Comparison of ENCODE assay signal across 24 cellular contexts in the genomic region with DNA sequence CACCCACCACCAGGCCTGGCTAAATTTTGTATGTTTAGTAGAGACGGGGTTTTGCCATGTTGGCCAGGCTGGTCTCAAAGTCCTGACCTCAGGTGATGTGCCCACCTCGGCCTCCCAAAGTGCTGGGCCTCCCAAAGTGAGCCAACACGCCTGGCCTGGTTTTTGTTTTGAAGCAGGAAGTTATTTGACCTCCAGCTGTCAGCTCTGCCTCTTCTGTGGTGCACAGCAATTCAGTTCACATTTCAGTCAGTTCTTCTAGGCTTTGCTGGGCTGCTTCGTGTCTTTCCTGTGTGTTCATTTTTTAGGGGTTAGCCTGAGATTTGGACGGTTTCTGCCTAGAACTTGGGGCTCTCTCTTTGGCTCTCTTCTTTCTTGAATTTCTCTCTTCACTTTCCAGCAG. TPM values are rescaled to one million over a fixed set of nuclear protein-coding genes. Genes with fewer than 3 reads are reported as not detected.
"Had no signal": no experiment of that assay in that cellular context is flagged by ENCODE, and none has a peak within 500 bp of the region (broad histone marks: within the 10 kb centered on the region; RNA-seq: fewer than 3 reads in every experiment).

No MANE protein-coding gene starts in this region.

- ATAC-seq: activated naive CD4-positive, alpha-beta T cell treated with anti-CD3 and anti-CD28 coated beads, Interleukin-2, amount 50 U/mL, for 72 hours; activated T-cell treated with anti-CD3 and anti-CD28 coated beads, Interleukin-2, amount 50 U/mL, for 4 hours; esophagus mucosa; gastrocnemius medialis had no signal

- H3K27ac ChIP-seq: adrenal gland, breast epithelium, gastrocnemius medialis, suprapubic skin, transverse colon, WERI-Rb-1 had no signal

- H3K36me3 ChIP-seq: adrenal gland, breast epithelium, gastrocnemius medialis, suprapubic skin, transverse colon, WERI-Rb-1 had no signal

- H3K27ac Mint-ChIP-seq: activated naive CD4-positive, alpha-beta T cell treated with anti-CD3 and anti-CD28 coated beads, Interleukin-2, amount 50 U/mL, for 72 hours; mesothelial cell of epicardium; progenitor cell of endocrine pancreas; stimulated activated naive CD8-positive, alpha-beta T cell treated with anti-CD3 and anti-CD28 coated beads, Interleukin-15, Interleukin-2, amounts not matched to agents 100 ng/mL and 50 ng/mL, for 24 hours had no signal

- H3K27me3 ChIP-seq: adrenal gland, transverse colon had no signal

- H3K4me1 ChIP-seq: adrenal gland, breast epithelium, gastrocnemius medialis, suprapubic skin, transverse colon had no signal

- DNase-seq: activated CD4-positive, alpha-beta T cell treated with anti-CD3 and anti-CD28 coated beads, Interleukin-2, amount 50 U/mL, for 4 hours; activated gamma-delta T cell; activated T-cell treated with anti-CD3 and anti-CD28 coated beads, Interleukin-2, amount 50 U/mL, for 4 hours; cortex of kidney; effector CD4-positive, alpha-beta T cell; gastrocnemius medialis; stimulated activated CD4-positive, alpha-beta T cell treated with anti-CD3 and anti-CD28 coated beads, Interleukin-2, amount 100 ng/mL, for 24 hours; transverse colon; WERI-Rb-1 had no signal

- H3K4me3 ChIP-seq: adrenal gland, breast epithelium, gastrocnemius medialis, lung, suprapubic skin, transverse colon had no signal

- H3K4me3 Mint-ChIP-seq: activated T-cell treated with anti-CD3 and anti-CD28 coated beads, Interleukin-2, amount 50 U/mL, for 4 hours; mesothelial cell of epicardium; neural crest cell; stimulated activated naive CD8-positive, alpha-beta T cell treated with anti-CD3 and anti-CD28 coated beads, Interleukin-15, Interleukin-2, amounts not matched to agents 100 ng/mL and 50 ng/mL, for 24 hours had no signal

- H3K9me3 ChIP-seq: adrenal gland, breast epithelium, gastrocnemius medialis, suprapubic skin, transverse colon had no signal

- H3K9me3 Mint-ChIP-seq: activated naive CD4-positive, alpha-beta T cell treated with anti-CD3 and anti-CD28 coated beads, Interleukin-2, amount 50 U/mL, for 72 hours; activated T-cell treated with anti-CD3 and anti-CD28 coated beads, Interleukin-2, amount 50 U/mL, for 4 hours; neural crest cell; stimulated activated naive CD8-positive, alpha-beta T cell treated with anti-CD3 and anti-CD28 coated beads, Interleukin-15, Interleukin-2, amounts not matched to agents 100 ng/mL and 50 ng/mL, for 24 hours had no signal

- H3K36me3 Mint-ChIP-seq: activated naive CD4-positive, alpha-beta T cell treated with anti-CD3 and anti-CD28 coated beads, Interleukin-2, amount 50 U/mL, for 72 hours; mesothelial cell of epicardium had no signal

RNA-seq across cellular contexts. Expression of a gene that starts 8.9 kb away (rescaled TPM):
- total RNA-seq: activated naive CD4-positive, alpha-beta T cell treated with anti-CD3 and anti-CD28 coated beads, Interleukin-2, amount 50 U/mL, for 72 hours; activated T-cell treated with anti-CD3 and anti-CD28 coated beads, Interleukin-2, amount 50 U/mL, for 4 hours; adrenal gland; astrocyte; breast epithelium; esophagus mucosa; gastrocnemius medialis; lung; mesothelial cell of epicardium; neural crest cell; omental fat pad; progenitor cell of endocrine pancreas; skeletal muscle tissue; suprapubic skin; T-helper 2 cell treated with Interferon-gamma antibody and Interleukin-4, amounts not matched to agents 100 ng/mL and 5 ng/mL, for 36 hours; transverse colon had no signal
- polyA plus RNA-seq: adrenal gland, keratinocyte, lung had no signal

RNA-seq across cellular contexts. Expression of a gene that starts 15.8 kb away (rescaled TPM):
- total RNA-seq: activated naive CD4-positive, alpha-beta T cell treated with anti-CD3 and anti-CD28 coated beads, Interleukin-2, amount 50 U/mL, for 72 hours; activated T-cell treated with anti-CD3 and anti-CD28 coated beads, Interleukin-2, amount 50 U/mL, for 4 hours; adrenal gland; astrocyte; breast epithelium; esophagus mucosa; gastrocnemius medialis; lung; mesothelial cell of epicardium; neural crest cell; omental fat pad; progenitor cell of endocrine pancreas; skeletal muscle tissue; T-helper 2 cell treated with Interferon-gamma antibody and Interleukin-4, amounts not matched to agents 100 ng/mL and 5 ng/mL, for 36 hours; transverse colon had no signal
- polyA plus RNA-seq: adrenal gland, keratinocyte had no signal

RNA-seq across cellular contexts. Expression of a gene that starts 31.4 kb away (rescaled TPM):
- total RNA-seq: activated naive CD4-positive, alpha-beta T cell treated with anti-CD3 and anti-CD28 coated beads, Interleukin-2, amount 50 U/mL, for 72 hours; activated T-cell treated with anti-CD3 and anti-CD28 coated beads, Interleukin-2, amount 50 U/mL, for 4 hours; adrenal gland; breast epithelium; esophagus mucosa; gastrocnemius medialis; mesothelial cell of epicardium; neural crest cell; omental fat pad; progenitor cell of endocrine pancreas; skeletal muscle tissue; T-helper 2 cell treated with Interferon-gamma antibody and Interleukin-4, amounts not matched to agents 100 ng/mL and 5 ng/mL, for 36 hours; transverse colon had no signal
- polyA plus RNA-seq: adrenal gland, keratinocyte had no signal
